ENCODE assay signal across 1 cellular context in the genomic region with DNA sequence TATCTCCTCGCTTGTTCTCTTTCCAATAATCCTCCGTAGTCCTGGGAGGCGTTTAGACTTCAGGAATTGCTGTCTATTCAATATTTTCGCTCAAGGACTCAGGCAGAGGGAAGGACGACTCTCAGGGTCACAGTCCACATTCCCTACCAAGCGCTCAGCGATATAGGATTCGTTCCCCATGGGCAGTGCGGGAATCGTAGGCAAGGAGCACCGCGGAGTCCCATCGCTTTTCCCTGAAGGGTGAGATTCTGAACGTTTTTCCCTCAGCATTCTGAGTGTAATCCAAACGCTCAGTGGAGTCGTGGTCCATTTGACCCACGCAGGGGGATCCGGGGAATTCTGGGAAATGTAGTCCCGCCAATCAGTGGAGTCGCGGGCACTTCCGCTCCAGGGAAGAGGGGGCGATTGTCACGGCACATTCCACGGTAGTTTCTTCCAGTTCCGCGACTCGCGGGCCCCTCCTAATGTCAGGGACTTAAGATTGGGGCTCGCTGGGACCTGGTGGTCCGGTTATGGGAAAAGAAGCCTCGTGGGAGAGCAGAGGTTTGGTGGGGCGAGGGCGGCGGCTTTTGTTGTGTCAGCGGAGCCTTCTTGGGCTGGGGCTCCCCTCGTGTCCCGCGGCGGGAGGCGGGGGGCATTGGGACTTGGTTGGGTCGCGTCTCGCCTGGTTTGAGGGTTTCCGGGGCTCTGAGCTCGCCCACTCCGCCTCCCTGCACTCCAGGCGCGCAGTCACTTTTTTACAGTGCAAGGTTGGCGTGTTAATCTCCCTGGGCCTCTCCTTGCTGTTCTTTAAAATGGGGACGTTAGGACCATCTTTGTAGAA.
TF ChIP-seq lines count a peak whose summit lies in the region.

A gene (plus strand): TSS at position 364 of the 823 bp plus-strand sequence. CDS start 3,079 bp downstream, outside the sequence.

TF ChIP-seq in HepG2, 621 proteins besides CTCF, POLR2A, EP300 and RAD21 (continued from another document and continues in another):
- TF ChIP-seq, protein P1, sequence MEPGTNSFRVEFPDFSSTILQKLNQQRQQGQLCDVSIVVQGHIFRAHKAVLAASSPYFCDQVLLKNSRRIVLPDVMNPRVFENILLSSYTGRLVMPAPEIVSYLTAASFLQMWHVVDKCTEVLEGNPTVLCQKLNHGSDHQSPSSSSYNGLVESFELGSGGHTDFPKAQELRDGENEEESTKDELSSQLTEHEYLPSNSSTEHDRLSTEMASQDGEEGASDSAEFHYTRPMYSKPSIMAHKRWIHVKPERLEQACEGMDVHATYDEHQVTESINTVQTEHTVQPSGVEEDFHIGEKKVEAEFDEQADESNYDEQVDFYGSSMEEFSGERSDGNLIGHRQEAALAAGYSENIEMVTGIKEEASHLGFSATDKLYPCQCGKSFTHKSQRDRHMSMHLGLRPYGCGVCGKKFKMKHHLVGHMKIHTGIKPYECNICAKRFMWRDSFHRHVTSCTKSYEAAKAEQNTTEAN (CRISPR knock-in tag; conservative IDR thresholded peaks at IDR 0.05), result 0 out of 2 replicates have a peak, but pooled peaks have one; percentile 44
- no peak for TF ChIP-seq MTF2 (CRISPR knock-in tag; IDR thresholded peaks at IDR 0.05; ENCODE audit: borderline replicate concordance)
- TF ChIP-seq, protein P2, sequence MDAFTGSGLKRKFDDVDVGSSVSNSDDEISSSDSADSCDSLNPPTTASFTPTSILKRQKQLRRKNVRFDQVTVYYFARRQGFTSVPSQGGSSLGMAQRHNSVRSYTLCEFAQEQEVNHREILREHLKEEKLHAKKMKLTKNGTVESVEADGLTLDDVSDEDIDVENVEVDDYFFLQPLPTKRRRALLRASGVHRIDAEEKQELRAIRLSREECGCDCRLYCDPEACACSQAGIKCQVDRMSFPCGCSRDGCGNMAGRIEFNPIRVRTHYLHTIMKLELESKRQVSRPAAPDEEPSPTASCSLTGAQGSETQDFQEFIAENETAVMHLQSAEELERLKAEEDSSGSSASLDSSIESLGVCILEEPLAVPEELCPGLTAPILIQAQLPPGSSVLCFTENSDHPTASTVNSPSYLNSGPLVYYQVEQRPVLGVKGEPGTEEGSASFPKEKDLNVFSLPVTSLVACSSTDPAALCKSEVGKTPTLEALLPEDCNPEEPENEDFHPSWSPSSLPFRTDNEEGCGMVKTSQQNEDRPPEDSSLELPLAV (CRISPR knock-in tag; conservative IDR thresholded peaks at IDR 0.05; ENCODE audit: low read depth), result no peak
- peak; percentile 44; the same call in 1 of the 2 replicates for TF ChIP-seq EEA1 (CRISPR knock-in tag; IDR thresholded peaks at IDR 0.05; ENCODE audit: borderline replicate concordance)
- TF ChIP-seq ARNT (IDR thresholded peaks at IDR 0.05), result no peak
- TF ChIP-seq HHEX (CRISPR knock-in tag; IDR thresholded peaks at IDR 0.05), result no peak
- 0 out of 2 replicates have a peak, but pooled peaks have one; percentile 46 for TF ChIP-seq ZNF33A (CRISPR knock-in tag; IDR thresholded peaks at IDR 0.05; ENCODE audit: borderline replicate concordance)
- TF ChIP-seq KLF11 (CRISPR knock-in tag; IDR thresholded peaks at IDR 0.05), result no peak; the same call in 1 of the 2 replicates
- 0 out of 2 replicates have a peak, but pooled peaks have one; percentile 12 for TF ChIP-seq ZBTB38 (CRISPR knock-in tag; IDR thresholded peaks at IDR 0.05)
- peak; percentile 27; the same call in 1 of the 2 replicates for TF ChIP-seq FOXA3 (CRISPR knock-in tag; IDR thresholded peaks at IDR 0.05)
- TF ChIP-seq, protein P3, sequence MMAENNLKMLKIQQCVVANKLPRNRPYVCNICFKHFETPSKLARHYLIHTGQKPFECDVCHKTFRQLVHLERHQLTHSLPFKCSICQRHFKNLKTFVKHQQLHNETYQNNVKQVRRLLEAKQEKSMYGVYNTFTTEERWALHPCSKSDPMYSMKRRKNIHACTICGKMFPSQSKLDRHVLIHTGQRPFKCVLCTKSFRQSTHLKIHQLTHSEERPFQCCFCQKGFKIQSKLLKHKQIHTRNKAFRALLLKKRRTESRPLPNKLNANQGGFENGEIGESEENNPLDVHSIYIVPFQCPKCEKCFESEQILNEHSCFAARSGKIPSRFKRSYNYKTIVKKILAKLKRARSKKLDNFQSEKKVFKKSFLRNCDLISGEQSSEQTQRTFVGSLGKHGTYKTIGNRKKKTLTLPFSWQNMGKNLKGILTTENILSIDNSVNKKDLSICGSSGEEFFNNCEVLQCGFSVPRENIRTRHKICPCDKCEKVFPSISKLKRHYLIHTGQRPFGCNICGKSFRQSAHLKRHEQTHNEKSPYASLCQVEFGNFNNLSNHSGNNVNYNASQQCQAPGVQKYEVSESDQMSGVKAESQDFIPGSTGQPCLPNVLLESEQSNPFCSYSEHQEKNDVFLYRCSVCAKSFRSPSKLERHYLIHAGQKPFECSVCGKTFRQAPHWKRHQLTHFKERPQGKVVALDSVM (CRISPR knock-in tag; IDR thresholded peaks at IDR 0.05), result no peak
- TF ChIP-seq ZNF850 (CRISPR knock-in tag; conservative IDR thresholded peaks at IDR 0.05), result no peak
- TF ChIP-seq ZNF367 (CRISPR knock-in tag; IDR thresholded peaks at IDR 0.05; ENCODE audit: borderline replicate concordance), result no peak
- peak; percentile 86 for TF ChIP-seq POLR2G (IDR thresholded peaks at IDR 0.05; ENCODE audit: low read depth, low read length)
- TF ChIP-seq TOPORS (CRISPR knock-in tag; IDR thresholded peaks at IDR 0.05), result no peak
- no peak for TF ChIP-seq NKX3-1 (CRISPR knock-in tag; IDR thresholded peaks at IDR 0.05)
- peak; percentile 11; the same call in 1 of the 2 replicates for TF ChIP-seq NR2F2 (IDR thresholded peaks at IDR 0.05; ENCODE audit: borderline replicate concordance, low read depth)
- TF ChIP-seq, protein P4, sequence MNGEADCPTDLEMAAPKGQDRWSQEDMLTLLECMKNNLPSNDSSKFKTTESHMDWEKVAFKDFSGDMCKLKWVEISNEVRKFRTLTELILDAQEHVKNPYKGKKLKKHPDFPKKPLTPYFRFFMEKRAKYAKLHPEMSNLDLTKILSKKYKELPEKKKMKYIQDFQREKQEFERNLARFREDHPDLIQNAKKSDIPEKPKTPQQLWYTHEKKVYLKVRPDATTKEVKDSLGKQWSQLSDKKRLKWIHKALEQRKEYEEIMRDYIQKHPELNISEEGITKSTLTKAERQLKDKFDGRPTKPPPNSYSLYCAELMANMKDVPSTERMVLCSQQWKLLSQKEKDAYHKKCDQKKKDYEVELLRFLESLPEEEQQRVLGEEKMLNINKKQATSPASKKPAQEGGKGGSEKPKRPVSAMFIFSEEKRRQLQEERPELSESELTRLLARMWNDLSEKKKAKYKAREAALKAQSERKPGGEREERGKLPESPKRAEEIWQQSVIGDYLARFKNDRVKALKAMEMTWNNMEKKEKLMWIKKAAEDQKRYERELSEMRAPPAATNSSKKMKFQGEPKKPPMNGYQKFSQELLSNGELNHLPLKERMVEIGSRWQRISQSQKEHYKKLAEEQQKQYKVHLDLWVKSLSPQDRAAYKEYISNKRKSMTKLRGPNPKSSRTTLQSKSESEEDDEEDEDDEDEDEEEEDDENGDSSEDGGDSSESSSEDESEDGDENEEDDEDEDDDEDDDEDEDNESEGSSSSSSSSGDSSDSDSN (CRISPR knock-in tag; IDR thresholded peaks at IDR 0.05), result peak; percentile 40; the same call in 1 of the 2 replicates
- no peak for TF ChIP-seq FOXA1 (IDR thresholded peaks at IDR 0.05)
- no peak for TF ChIP-seq FOXA1 (CRISPR knock-in tag; IDR thresholded peaks at IDR 0.05)
- TF ChIP-seq, protein P5, sequence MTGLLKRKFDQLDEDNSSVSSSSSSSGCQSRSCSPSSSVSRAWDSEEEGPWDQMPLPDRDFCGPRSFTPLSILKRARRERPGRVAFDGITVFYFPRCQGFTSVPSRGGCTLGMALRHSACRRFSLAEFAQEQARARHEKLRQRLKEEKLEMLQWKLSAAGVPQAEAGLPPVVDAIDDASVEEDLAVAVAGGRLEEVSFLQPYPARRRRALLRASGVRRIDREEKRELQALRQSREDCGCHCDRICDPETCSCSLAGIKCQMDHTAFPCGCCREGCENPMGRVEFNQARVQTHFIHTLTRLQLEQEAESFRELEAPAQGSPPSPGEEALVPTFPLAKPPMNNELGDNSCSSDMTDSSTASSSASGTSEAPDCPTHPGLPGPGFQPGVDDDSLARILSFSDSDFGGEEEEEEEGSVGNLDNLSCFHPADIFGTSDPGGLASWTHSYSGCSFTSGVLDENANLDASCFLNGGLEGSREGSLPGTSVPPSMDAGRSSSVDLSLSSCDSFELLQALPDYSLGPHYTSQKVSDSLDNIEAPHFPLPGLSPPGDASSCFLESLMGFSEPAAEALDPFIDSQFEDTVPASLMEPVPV (CRISPR knock-in tag; IDR thresholded peaks at IDR 0.05), result no peak
- no peak for TF ChIP-seq ZFYVE20 (CRISPR knock-in tag; IDR thresholded peaks at IDR 0.05; ENCODE audit: borderline replicate concordance, low read depth)
- no peak for TF ChIP-seq FOXO1 (CRISPR knock-in tag; IDR thresholded peaks at IDR 0.05)
- no peak for TF ChIP-seq SP5 (CRISPR knock-in tag; IDR thresholded peaks at IDR 0.05; ENCODE audit: borderline replicate concordance, low read depth)
- TF ChIP-seq, protein P6, sequence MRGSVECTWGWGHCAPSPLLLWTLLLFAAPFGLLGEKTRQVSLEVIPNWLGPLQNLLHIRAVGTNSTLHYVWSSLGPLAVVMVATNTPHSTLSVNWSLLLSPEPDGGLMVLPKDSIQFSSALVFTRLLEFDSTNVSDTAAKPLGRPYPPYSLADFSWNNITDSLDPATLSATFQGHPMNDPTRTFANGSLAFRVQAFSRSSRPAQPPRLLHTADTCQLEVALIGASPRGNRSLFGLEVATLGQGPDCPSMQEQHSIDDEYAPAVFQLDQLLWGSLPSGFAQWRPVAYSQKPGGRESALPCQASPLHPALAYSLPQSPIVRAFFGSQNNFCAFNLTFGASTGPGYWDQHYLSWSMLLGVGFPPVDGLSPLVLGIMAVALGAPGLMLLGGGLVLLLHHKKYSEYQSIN (CRISPR knock-in tag; IDR thresholded peaks at IDR 0.05; ENCODE audit: borderline replicate concordance), result no peak
- TF ChIP-seq ZNF713 (CRISPR knock-in tag; IDR thresholded peaks at IDR 0.05), result no peak
- no peak for TF ChIP-seq ZZZ3 (CRISPR knock-in tag; IDR thresholded peaks at IDR 0.05; ENCODE audit: borderline replicate concordance)
- TF ChIP-seq GTF2F1 (IDR thresholded peaks at IDR 0.05; ENCODE audit: low read length), result no peak
- TF ChIP-seq, protein P7, sequence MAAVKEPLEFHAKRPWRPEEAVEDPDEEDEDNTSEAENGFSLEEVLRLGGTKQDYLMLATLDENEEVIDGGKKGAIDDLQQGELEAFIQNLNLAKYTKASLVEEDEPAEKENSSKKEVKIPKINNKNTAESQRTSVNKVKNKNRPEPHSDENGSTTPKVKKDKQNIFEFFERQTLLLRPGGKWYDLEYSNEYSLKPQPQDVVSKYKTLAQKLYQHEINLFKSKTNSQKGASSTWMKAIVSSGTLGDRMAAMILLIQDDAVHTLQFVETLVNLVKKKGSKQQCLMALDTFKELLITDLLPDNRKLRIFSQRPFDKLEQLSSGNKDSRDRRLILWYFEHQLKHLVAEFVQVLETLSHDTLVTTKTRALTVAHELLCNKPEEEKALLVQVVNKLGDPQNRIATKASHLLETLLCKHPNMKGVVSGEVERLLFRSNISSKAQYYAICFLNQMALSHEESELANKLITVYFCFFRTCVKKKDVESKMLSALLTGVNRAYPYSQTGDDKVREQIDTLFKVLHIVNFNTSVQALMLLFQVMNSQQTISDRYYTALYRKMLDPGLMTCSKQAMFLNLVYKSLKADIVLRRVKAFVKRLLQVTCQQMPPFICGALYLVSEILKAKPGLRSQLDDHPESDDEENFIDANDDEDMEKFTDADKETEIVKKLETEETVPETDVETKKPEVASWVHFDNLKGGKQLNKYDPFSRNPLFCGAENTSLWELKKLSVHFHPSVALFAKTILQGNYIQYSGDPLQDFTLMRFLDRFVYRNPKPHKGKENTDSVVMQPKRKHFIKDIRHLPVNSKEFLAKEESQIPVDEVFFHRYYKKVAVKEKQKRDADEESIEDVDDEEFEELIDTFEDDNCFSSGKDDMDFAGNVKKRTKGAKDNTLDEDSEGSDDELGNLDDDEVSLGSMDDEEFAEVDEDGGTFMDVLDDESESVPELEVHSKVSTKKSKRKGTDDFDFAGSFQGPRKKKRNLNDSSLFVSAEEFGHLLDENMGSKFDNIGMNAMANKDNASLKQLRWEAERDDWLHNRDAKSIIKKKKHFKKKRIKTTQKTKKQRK (IDR thresholded peaks at IDR 0.05; ENCODE audit: low read length), result no peak
- 0 out of 2 replicates have a peak, but pooled peaks have one; percentile 18 for TF ChIP-seq ZSCAN29 (CRISPR knock-in tag; conservative IDR thresholded peaks at IDR 0.05)
- TF ChIP-seq ZNF556 (CRISPR knock-in tag; IDR thresholded peaks at IDR 0.05; ENCODE audit: borderline replicate concordance), result peak; percentile 9; the same call in 1 of the 2 replicates
- TF ChIP-seq MATR3 (CRISPR knock-in tag; IDR thresholded peaks at IDR 0.05), result no peak
- no peak for TF ChIP-seq ZFP82 (CRISPR knock-in tag; IDR thresholded peaks at IDR 0.05; ENCODE audit: borderline replicate concordance)
- TF ChIP-seq THAP11 (CRISPR knock-in tag; IDR thresholded peaks at IDR 0.05), result peak; percentile 99
- no peak for TF ChIP-seq HDAC6 (IDR thresholded peaks at IDR 0.05; ENCODE audit: low read depth, low read length)
